Comparison of ENCODE assay signal across 11 cellular contexts in genomic region chr5:8843766-8844165, GRCh38.
DNase-seq lines count a peak whose midpoint lies in the region; ATAC-seq and TF ChIP-seq lines count a peak whose summit lies in the region.
"Had no signal": no experiment of that assay in that cellular context is flagged by ENCODE, and none has a peak within 500 bp of the region (broad histone marks: within the 10 kb centered on the region; RNA-seq: fewer than 3 reads in every experiment).

No MANE protein-coding gene starts in this region.

- H3K27me3 Mint-ChIP-seq in activated CD4-positive, alpha-beta T cell treated with anti-CD3 and anti-CD28 coated beads for 36 hours = no peaks in the 10 kb centered on the region
- H3K27me3 Mint-ChIP-seq: naive B cell had no signal

- peak; percentile 49 for DNase-seq in Right ventricle myocardium superior
- no peak for DNase-seq in cardiac septum (ENCODE audit: low spot score)
- DNase-seq in lung (ENCODE audit: low spot score) = no peak
- DNase-seq in activated T-cell treated with anti-CD3 and anti-CD28 coated beads, Interleukin-2, amount 50 U/mL, for 48 hours = no peak
- DNase-seq in activated effector memory CD4-positive, alpha-beta T cell treated with Interleukin-2 at 50 U/mL for 16 hours = no peak
- no peak for DNase-seq in activated CD4-positive, alpha-beta T cell treated with anti-CD3 and anti-CD28 coated beads for 36 hours
- DNase-seq: KG1, naive B cell had no signal

- no peaks in the 10 kb centered on the region for H3K27me3 ChIP-seq in lung (ENCODE audit: control insufficient read depth, insufficient read depth)
- H3K27me3 ChIP-seq: BLaER1 had no signal

- no peak overlapping the region for H3K4me3 ChIP-seq in lung
- H3K4me3 ChIP-seq: BLaER1 had no signal

- no peaks in the 10 kb centered on the region for H3K36me3 Mint-ChIP-seq in activated CD4-positive, alpha-beta T cell treated with anti-CD3 and anti-CD28 coated beads for 36 hours (ENCODE audit: low read depth)
- H3K36me3 Mint-ChIP-seq: naive B cell had no signal

- H3K4me1 ChIP-seq in lung (ENCODE audit: control insufficient read depth in 2 of 2, insufficient read depth in 2 of 2, low read length in 2 of 2) = peaks cover 0 to 2% of the 10 kb centered on the region in 2 donors

- no peak overlapping the region for H3K4me3 Mint-ChIP-seq in activated CD4-positive, alpha-beta T cell treated with anti-CD3 and anti-CD28 coated beads for 36 hours
- H3K4me3 Mint-ChIP-seq: naive B cell had no signal

- H3K4me1 Mint-ChIP-seq in activated CD4-positive, alpha-beta T cell treated with anti-CD3 and anti-CD28 coated beads for 36 hours = no peaks in the 10 kb centered on the region
- H3K4me1 Mint-ChIP-seq: naive B cell had no signal

- POLR2A ChIA-PET in activated CD4-positive, alpha-beta T cell treated with anti-CD3 and anti-CD28 coated beads for 36 hours (lab: Charles Lee) = interaction anchor here (0.6 kb wide), 1 partner anchor 380 kb away, joined by 3 read pairs; no protein-coding TSS in a partner anchor

- H3K9me3 Mint-ChIP-seq in activated CD4-positive, alpha-beta T cell treated with anti-CD3 and anti-CD28 coated beads for 36 hours (ENCODE audit: low read depth) = peaks cover 7% of the 10 kb centered on the region

- TF ChIP-seq CTCF in lung (IDR thresholded peaks at IDR 0.05; ENCODE audit: control extremely low read depth, extremely low read depth) = no peak

- 55 to 68% methylated on average over 7 of the region's 7 CpGs for WGBS in lung, 2 donors

- ATAC-seq in Right ventricle myocardium superior (ENCODE audit: poor library complexity) = peak; percentile 85
- ATAC-seq in lung (ENCODE audit: insufficient read depth, low FRiP score) = peak; percentile 23
- ATAC-seq in activated CD4-positive, alpha-beta T cell treated with anti-CD3 and anti-CD28 coated beads for 36 hours = no peak
- no peak for ATAC-seq in GM21526 (IDR thresholded peaks at IDR 0.05; ENCODE audit: low FRiP score, unreplicated experiment)

- intact Hi-C loops in Right ventricle myocardium superior (cut with DNase I) (no loop called here), cardiac septum (cut with DNase I) (no loop called here)
- intact Hi-C loops in activated CD4-positive, alpha-beta T cell treated with anti-CD3 and anti-CD28 coated beads for 36 hours (cut with DNase I, micrococcal nuclease) = no loop called here

- no peaks in the 10 kb centered on the region for H3K36me3 ChIP-seq in lung (ENCODE audit: control insufficient read depth in 2 of 2, insufficient read depth in 2 of 2, low read length in 2 of 2)
- H3K36me3 ChIP-seq: BLaER1 had no signal

- H3K27ac ChIP-seq in cingulate gyrus (ENCODE audit: low read depth, low read length) (peak overlapping the region; percentile 88), lung (ENCODE audit: low read depth in 1 of 2, low read length in 1 of 2) (peak overlapping the region in 1 of 2 donors; percentile 57)
- H3K27ac ChIP-seq: BLaER1 had no signal

- no peak overlapping the region for H3K27ac Mint-ChIP-seq in activated CD4-positive, alpha-beta T cell treated with anti-CD3 and anti-CD28 coated beads for 36 hours
- H3K27ac Mint-ChIP-seq: naive B cell had no signal

- CTCF ChIA-PET in activated CD4-positive, alpha-beta T cell treated with anti-CD3 and anti-CD28 coated beads for 36 hours (lab: Charles Lee) = no interaction called here

- H3K9me3 ChIP-seq in lung (ENCODE audit: control insufficient read depth in 2 of 2, insufficient read depth in 1 of 2, low read length in 1 of 2) = peaks cover 0 to 8% of the 10 kb centered on the region in 2 donors

Comparison
In these comparisons a context has a peak if more than half of its experiments do, and no peak if none do; other contexts are left out.
1. ATAC-seq: peak in Right ventricle myocardium superior (single experiment) and lung (single experiment); none in activated CD4-positive, alpha-beta T cell treated with anti-CD3 and anti-CD28 coated beads for 36 hours (single experiment) and GM21526 (single experiment).